In the genomic region with DNA sequence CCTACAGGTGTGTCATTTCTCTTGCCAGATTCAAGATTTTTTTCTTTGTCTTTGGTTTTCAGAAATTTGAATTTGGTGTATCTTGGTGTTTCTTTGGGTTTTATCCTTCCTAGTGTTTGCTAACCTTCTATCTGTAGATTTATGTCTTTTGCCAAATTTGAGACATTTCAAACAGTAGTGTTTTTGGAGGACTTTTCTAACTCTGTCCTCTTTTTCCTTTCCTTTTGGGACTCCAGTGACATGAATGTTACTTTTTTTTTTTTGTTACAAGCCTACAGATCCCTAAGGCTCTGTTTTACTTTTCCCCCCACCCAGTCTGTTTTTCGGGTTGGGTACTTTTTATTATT, we compare ENCODE assay signal across 20 cellular contexts. TPM values are rescaled to one million over a fixed set of nuclear protein-coding genes. Genes with fewer than 3 reads are reported as not detected.
A peak's percentile ranks its signal among the peaks of the same experiment; 100 is the strongest.
DNase-seq lines count a peak whose midpoint lies in the region; ATAC-seq and TF ChIP-seq lines count a peak whose summit lies in the region.
"Had no signal": no experiment of that assay in that cellular context is flagged by ENCODE, and none has a peak within 500 bp of the region (broad histone marks: within the 10 kb centered on the region; RNA-seq: fewer than 3 reads in every experiment).

No MANE protein-coding gene starts in this region.

- no peaks in the 10 kb centered on the region for H3K9me3 ChIP-seq in cardiac muscle cell (ENCODE audit: low read depth)
- H3K9me3 ChIP-seq: BE2C had no signal

- no peak for TF ChIP-seq CTCF in activated CD8-positive, alpha-beta T cell treated with anti-CD3 and anti-CD28 coated beads for 36 hours (IDR thresholded peaks at IDR 0.05)
- TF ChIP-seq CTCF in cardiac muscle cell (IDR thresholded peaks at IDR 0.05; ENCODE audit: low read depth, low read length), result no peak

- no peak for ATAC-seq in activated CD8-positive, alpha-beta T cell treated with anti-CD3 and anti-CD28 coated beads for 36 hours
- no peak for ATAC-seq in activated CD8-positive, alpha-beta T cell treated with anti-CD3 and anti-CD28 coated beads, Interleukin-2, amount 10 ng/mL, durations not matched to agents 7 days and 5 days
- no peak for ATAC-seq in left cardiac atrium
- no peak for ATAC-seq in central memory CD8-positive, alpha-beta T cell (replicated peaks; ENCODE audit: extremely low read depth, poor library complexity, severe bottlenecking)
- ATAC-seq in HG03521 (IDR thresholded peaks at IDR 0.05; ENCODE audit: unreplicated experiment), result no peak
- ATAC-seq in stimulated activated naive CD8-positive, alpha-beta T cell treated with anti-CD3 and anti-CD28 coated beads, Interleukin-15, Interleukin-2, amounts not matched to agents 100 U/mL and 50 U/mL, for 24 hours, result no peak

- no peak overlapping the region for H3K4me3 Mint-ChIP-seq in activated CD8-positive, alpha-beta T cell treated with anti-CD3 and anti-CD28 coated beads for 36 hours
- no peak overlapping the region for H3K4me3 Mint-ChIP-seq in activated CD8-positive, alpha-beta T cell treated with anti-CD3 and anti-CD28 coated beads, Interleukin-2, amount 10 ng/mL, durations not matched to agents 7 days and 5 days
- H3K4me3 Mint-ChIP-seq in central memory CD8-positive, alpha-beta T cell, result no peak overlapping the region
- H3K4me3 Mint-ChIP-seq: CD14-positive monocyte; CD4-positive, alpha-beta T cell had no signal

- peak overlapping the region; percentile 66 for H3K27ac ChIP-seq in cardiac muscle cell
- H3K27ac ChIP-seq: 22Rv1; BLaER1 treated with 17β-estradiol and CSF1 and Interleukin-3, amounts not matched to agents 10 nM and 100 nM had no signal

- H3K36me3 Mint-ChIP-seq in activated CD8-positive, alpha-beta T cell treated with anti-CD3 and anti-CD28 coated beads for 36 hours (ENCODE audit: low read depth), result peaks cover 77% of the 10 kb centered on the region
- H3K36me3 Mint-ChIP-seq in activated CD8-positive, alpha-beta T cell treated with anti-CD3 and anti-CD28 coated beads, Interleukin-2, amount 10 ng/mL, durations not matched to agents 7 days and 5 days (ENCODE audit: low read depth), result peaks cover 72% of the 10 kb centered on the region
- H3K36me3 Mint-ChIP-seq in central memory CD8-positive, alpha-beta T cell (ENCODE audit: insufficient read depth), result peaks cover 45% of the 10 kb centered on the region

- H3K27me3 Mint-ChIP-seq in activated CD8-positive, alpha-beta T cell treated with anti-CD3 and anti-CD28 coated beads for 36 hours, result no peaks in the 10 kb centered on the region
- H3K27me3 Mint-ChIP-seq in activated CD8-positive, alpha-beta T cell treated with anti-CD3 and anti-CD28 coated beads, Interleukin-2, amount 10 ng/mL, durations not matched to agents 7 days and 5 days (ENCODE audit: low read depth), result no peaks in the 10 kb centered on the region
- H3K27me3 Mint-ChIP-seq in central memory CD8-positive, alpha-beta T cell, result no peaks in the 10 kb centered on the region
- H3K27me3 Mint-ChIP-seq: CD4-positive, alpha-beta T cell had no signal

- no peak overlapping the region for H3K4me3 ChIP-seq in cardiac muscle cell
- H3K4me3 ChIP-seq: BLaER1 treated with 17β-estradiol and CSF1 and Interleukin-3, amounts not matched to agents 10 nM and 100 nM; HAP-1 had no signal

- H3K4me1 ChIP-seq in cardiac muscle cell (ENCODE audit: low read depth), result peaks cover 18% of the 10 kb centered on the region
- H3K4me1 ChIP-seq: BLaER1 treated with 17β-estradiol and CSF1 and Interleukin-3, amounts not matched to agents 10 nM and 100 nM; HAP-1 had no signal

- POLR2A ChIA-PET in activated CD8-positive, alpha-beta T cell treated with anti-CD3 and anti-CD28 coated beads for 36 hours (lab: Charles Lee), result no interaction called here
- POLR2A ChIA-PET in activated CD8-positive, alpha-beta T cell treated with anti-CD3 and anti-CD28 coated beads, Interleukin-2, amount 10 ng/mL, durations not matched to agents 7 days and 5 days (lab: Charles Lee), result no interaction called here

- intact Hi-C loops in activated CD8-positive, alpha-beta T cell treated with anti-CD3 and anti-CD28 coated beads for 36 hours (cut with micrococcal nuclease), result no loop called here
- intact Hi-C loops in left cardiac atrium (cut with DNase I), result no loop called here

- CTCF ChIA-PET in activated CD8-positive, alpha-beta T cell treated with anti-CD3 and anti-CD28 coated beads for 36 hours (lab: Charles Lee), result interaction anchor here (1.1 kb wide), 1 partner anchor 10 kb away, joined by 3 read pairs; no protein-coding TSS in a partner anchor
- CTCF ChIA-PET in activated CD8-positive, alpha-beta T cell treated with anti-CD3 and anti-CD28 coated beads, Interleukin-2, amount 10 ng/mL, durations not matched to agents 7 days and 5 days (lab: Charles Lee), result no interaction called here

- peaks cover 7% of the 10 kb centered on the region for H3K36me3 ChIP-seq in cardiac muscle cell

- no peak for DNase-seq in activated CD8-positive, alpha-beta T cell treated with anti-CD3 and anti-CD28 coated beads for 36 hours
- no peak for DNase-seq in activated CD8-positive, alpha-beta T cell treated with anti-CD3 and anti-CD28 coated beads, Interleukin-2, amount 10 ng/mL, durations not matched to agents 7 days and 5 days
- no peak for DNase-seq in cardiac muscle cell (ENCODE audit: low read depth in 1 of 2, low spot score in 1 of 2)
- no peak for DNase-seq in left cardiac atrium
- DNase-seq in central memory CD8-positive, alpha-beta T cell (ENCODE audit: low spot score in 2 of 2), result no peak
- DNase-seq in stimulated activated naive CD8-positive, alpha-beta T cell treated with anti-CD3 and anti-CD28 coated beads, Interleukin-15, Interleukin-2, amounts not matched to agents 100 U/mL and 50 U/mL, for 24 hours, result no peak
- DNase-seq: AML-193; BE2C; Calu3; CD4-positive, alpha-beta T cell; COR-L47; DMS53; DMS79 treated with DMSO at 0.1 percent for 48 hours; GF-D8; GOT3 had no signal

- H3K9me3 Mint-ChIP-seq in activated CD8-positive, alpha-beta T cell treated with anti-CD3 and anti-CD28 coated beads for 36 hours, result peaks cover 20% of the 10 kb centered on the region
- H3K9me3 Mint-ChIP-seq in activated CD8-positive, alpha-beta T cell treated with anti-CD3 and anti-CD28 coated beads, Interleukin-2, amount 10 ng/mL, durations not matched to agents 7 days and 5 days (ENCODE audit: insufficient read depth), result peaks cover 14% of the 10 kb centered on the region
- H3K9me3 Mint-ChIP-seq in central memory CD8-positive, alpha-beta T cell, result peaks cover 21% of the 10 kb centered on the region

- H3K4me1 Mint-ChIP-seq in activated CD8-positive, alpha-beta T cell treated with anti-CD3 and anti-CD28 coated beads for 36 hours (ENCODE audit: low read depth), result peaks cover 46% of the 10 kb centered on the region
- H3K4me1 Mint-ChIP-seq in activated CD8-positive, alpha-beta T cell treated with anti-CD3 and anti-CD28 coated beads, Interleukin-2, amount 10 ng/mL, durations not matched to agents 7 days and 5 days (ENCODE audit: low read depth), result peaks cover 10% of the 10 kb centered on the region
- peaks cover 64% of the 10 kb centered on the region for H3K4me1 Mint-ChIP-seq in central memory CD8-positive, alpha-beta T cell
- H3K4me1 Mint-ChIP-seq: CD14-positive monocyte had no signal

- peak overlapping the region; percentile 50 for H3K27ac Mint-ChIP-seq in activated CD8-positive, alpha-beta T cell treated with anti-CD3 and anti-CD28 coated beads for 36 hours
- no peak overlapping the region for H3K27ac Mint-ChIP-seq in activated CD8-positive, alpha-beta T cell treated with anti-CD3 and anti-CD28 coated beads, Interleukin-2, amount 10 ng/mL, durations not matched to agents 7 days and 5 days
- peak overlapping the region; percentile 89 for H3K27ac Mint-ChIP-seq in central memory CD8-positive, alpha-beta T cell (ENCODE audit: low read depth)
- H3K27ac Mint-ChIP-seq: CD4-positive, alpha-beta T cell had no signal

- no peaks in the 10 kb centered on the region for H3K27me3 ChIP-seq in cardiac muscle cell
- H3K27me3 ChIP-seq: BE2C; BLaER1 treated with 17β-estradiol and CSF1 and Interleukin-3, amounts not matched to agents 10 nM and 100 nM had no signal

RNA-seq across cellular contexts. Expression of gene ZMYM2, which starts 58.8 kb away (rescaled TPM):
- 10 to 100 TPM; 79.2 to 82.0 TPM for total RNA-seq in activated CD8-positive, alpha-beta T cell treated with anti-CD3 and anti-CD28 coated beads for 36 hours
- 10 to 100 TPM; 45.6 to 51.8 TPM for total RNA-seq in activated CD8-positive, alpha-beta T cell treated with anti-CD3 and anti-CD28 coated beads, Interleukin-2, amount 10 ng/mL, durations not matched to agents 7 days and 5 days
- total RNA-seq in cardiac muscle cell (53.9 and 82.1 TPM in 2 replicates), left cardiac atrium (10 to 100 TPM; 49.0 to 55.4 TPM)
- 42.5 and 59.4 TPM in 2 replicates for polyA plus RNA-seq in cardiac muscle cell
